10 cellular contexts compared by ENCODE assay signal in genomic region chr7:143490719-143491306, GRCh38. TPM values are rescaled to one million over a fixed set of nuclear protein-coding genes. Genes with fewer than 3 reads are reported as not detected.
DNase-seq lines count a peak whose midpoint lies in the region; ATAC-seq and TF ChIP-seq lines count a peak whose summit lies in the region.
"Had no signal": no experiment of that assay in that cellular context is flagged by ENCODE, and none has a peak within 500 bp of the region (broad histone marks: within the 10 kb centered on the region; RNA-seq: fewer than 3 reads in every experiment).

No MANE protein-coding gene starts in this region.

- CTCF ChIA-PET in CD4-positive, alpha-beta memory T cell (lab: Charles Lee; ENCODE audit: partially characterized antibody): interaction anchor here (0.9 kb wide), 1 partner anchor 14 kb away, joined by 3 read pairs; no protein-coding TSS in a partner anchor

- intact Hi-C loops in CD4-positive, alpha-beta memory T cell (cut with micrococcal nuclease): no loop called here
- intact Hi-C loops in adrenal gland (cut with DNase I) (no loop called here), vagina (cut with DNase I) (loop anchor here (10.0 kb wide), 1 partner anchor 644 kb away; no protein-coding TSS in a partner anchor)

- no peaks in the 10 kb centered on the region for H3K36me3 ChIP-seq in CD4-positive, alpha-beta memory T cell (ENCODE audit: insufficient read depth, low read length)
- H3K36me3 ChIP-seq in adrenal gland (replicated peaks in 1 of 2) (no peaks in the 10 kb centered on the region), vagina (no peaks in the 10 kb centered on the region)

- no peaks in the 10 kb centered on the region for H3K27me3 ChIP-seq in CD4-positive, alpha-beta memory T cell (ENCODE audit: insufficient read depth, low read length)
- no peaks in the 10 kb centered on the region for H3K27me3 ChIP-seq in adrenal gland
- H3K27me3 ChIP-seq in vagina: no peaks in the 10 kb centered on the region

- no peaks in the 10 kb centered on the region for H3K9me3 ChIP-seq in CD4-positive, alpha-beta memory T cell (ENCODE audit: control insufficient read depth in 1 of 2, low read length in 2 of 2)
- H3K9me3 ChIP-seq in adrenal gland (replicated peaks in 1 of 3): no peaks in the 10 kb centered on the region
- no peaks in the 10 kb centered on the region for H3K9me3 ChIP-seq in vagina

- no peak overlapping the region for H3K4me3 ChIP-seq in CD4-positive, alpha-beta memory T cell (ENCODE audit: low read length in 2 of 2)
- H3K4me3 ChIP-seq in adrenal gland (no peak overlapping the region), vagina (no peak overlapping the region)
- H3K4me3 ChIP-seq: lung had no signal

- H3K27ac Mint-ChIP-seq in CD4-positive, alpha-beta memory T cell: peak overlapping the region in 5 of 7 donors; percentile 2 to 66 (median 5)
- H3K27ac Mint-ChIP-seq: stimulated activated naive CD8-positive, alpha-beta T cell treated with anti-CD3 and anti-CD28 coated beads, Interleukin-15, Interleukin-2, amounts not matched to agents 100 ng/mL and 50 ng/mL, for 24 hours had no signal

- ATAC-seq in HG03108 (IDR thresholded peaks at IDR 0.05; ENCODE audit: unreplicated experiment): peak; percentile 41

- H3K36me3 Mint-ChIP-seq in CD4-positive, alpha-beta memory T cell: peaks cover 0 to 11% of the 10 kb centered on the region in 2 donors

- WGBS in adrenal gland, 4 donors: 92 to 100% (median 95%) methylated on average over 1 of the region's 1 CpG

- H3K4me1 ChIP-seq in CD4-positive, alpha-beta memory T cell (ENCODE audit: insufficient read depth, low read length): peaks cover 16% of the 10 kb centered on the region
- peaks cover 0 to 4% of the 10 kb centered on the region in 2 donors for H3K4me1 ChIP-seq in adrenal gland (replicated peaks in 1 of 2)
- H3K4me1 ChIP-seq in vagina: peaks cover 13% of the 10 kb centered on the region

- DNase-seq in CD4-positive, alpha-beta memory T cell: peak in 1 of 5 donors; percentile 6
- DNase-seq in adrenal gland (peak in 2 of 7 donors; percentile 27 to 28), left kidney (ENCODE audit: low read depth, low spot score) (peak; percentile 47), HuH-7.5 (ENCODE audit: low spot score) (no peak), vagina (ENCODE audit: extremely low spot score in 2 of 2) (no peak), mucosa of gallbladder (ENCODE audit: low spot score) (no peak), AG08396 (ENCODE audit: low spot score) (no peak)

- H3K27ac ChIP-seq in CD4-positive, alpha-beta memory T cell (ENCODE audit: low read depth, low read length): no peak overlapping the region
- no peak overlapping the region for H3K27ac ChIP-seq in adrenal gland
- H3K27ac ChIP-seq in vagina: no peak overlapping the region

- POLR2A ChIA-PET in CD4-positive, alpha-beta memory T cell (lab: Charles Lee; ENCODE audit: partially characterized antibody): no interaction called here

- no peaks in the 10 kb centered on the region for H3K27me3 Mint-ChIP-seq in CD4-positive, alpha-beta memory T cell
- H3K27me3 Mint-ChIP-seq: stimulated activated naive CD8-positive, alpha-beta T cell treated with anti-CD3 and anti-CD28 coated beads, Interleukin-15, Interleukin-2, amounts not matched to agents 100 ng/mL and 50 ng/mL, for 24 hours had no signal

- H3K9me3 Mint-ChIP-seq in CD4-positive, alpha-beta memory T cell: no peaks in the 10 kb centered on the region
- H3K9me3 Mint-ChIP-seq: stimulated activated naive CD8-positive, alpha-beta T cell treated with anti-CD3 and anti-CD28 coated beads, Interleukin-15, Interleukin-2, amounts not matched to agents 100 ng/mL and 50 ng/mL, for 24 hours had no signal

- TF ChIP-seq POLR2A in adrenal gland (IDR thresholded peaks at IDR 0.05): no peak
- TF ChIP-seq POLR2A in vagina (IDR thresholded peaks at IDR 0.05): no peak

- peaks cover 15 to 36% (median 23%) of the 10 kb centered on the region in 4 donors for H3K4me1 Mint-ChIP-seq in CD4-positive, alpha-beta memory T cell

- peak; percentile 14 to 45 (median 34) for TF ChIP-seq CTCF in adrenal gland (IDR thresholded peaks at IDR 0.05)
- TF ChIP-seq CTCF in vagina (IDR thresholded peaks at IDR 0.05): no peak

- no peak overlapping the region for H3K4me3 Mint-ChIP-seq in CD4-positive, alpha-beta memory T cell
- H3K4me3 Mint-ChIP-seq: stimulated activated naive CD8-positive, alpha-beta T cell treated with anti-CD3 and anti-CD28 coated beads, Interleukin-15, Interleukin-2, amounts not matched to agents 100 ng/mL and 50 ng/mL, for 24 hours had no signal

RNA-seq across cellular contexts. Expression of gene TAS2R41, which starts 13.1 kb away (rescaled TPM):
- under 1 TPM; 0.61 to 0.73 TPM for total RNA-seq in CD4-positive, alpha-beta memory T cell
- not detected for polyA plus RNA-seq in CD4-positive, alpha-beta memory T cell
- total RNA-seq in adrenal gland (under 1 TPM in 1 of 8 donors, not detected in 7; 0.28 TPM), vagina (not detected), mucosa of gallbladder (not detected)
- not detected for polyA plus RNA-seq in adrenal gland
- polyA plus RNA-seq: lung had no signal

RNA-seq across cellular contexts. Expression of gene TAS2R60, which starts 47.6 kb away (rescaled TPM):
- total RNA-seq in CD4-positive, alpha-beta memory T cell: 1 to 10 TPM in 1 of 2 experiments, under 1 TPM in 1; 0.36 to 1.4 TPM
- polyA plus RNA-seq in CD4-positive, alpha-beta memory T cell: under 1 TPM; 0.89 to 0.94 TPM
- total RNA-seq in adrenal gland (under 1 TPM in 1 of 8 donors, not detected in 7; 0.42 TPM), vagina (not detected), mucosa of gallbladder (not detected)
- not detected for polyA plus RNA-seq in adrenal gland

Comparison
In these comparisons a context has a peak if more than half of its experiments do, and no peak if none do; other contexts are left out.
1. CTCF ChIP-seq: peak in adrenal gland (6 of 6); none in vagina (0 of 3).